Comparison of ENCODE assay signal across 1 cellular context in the genomic region with DNA sequence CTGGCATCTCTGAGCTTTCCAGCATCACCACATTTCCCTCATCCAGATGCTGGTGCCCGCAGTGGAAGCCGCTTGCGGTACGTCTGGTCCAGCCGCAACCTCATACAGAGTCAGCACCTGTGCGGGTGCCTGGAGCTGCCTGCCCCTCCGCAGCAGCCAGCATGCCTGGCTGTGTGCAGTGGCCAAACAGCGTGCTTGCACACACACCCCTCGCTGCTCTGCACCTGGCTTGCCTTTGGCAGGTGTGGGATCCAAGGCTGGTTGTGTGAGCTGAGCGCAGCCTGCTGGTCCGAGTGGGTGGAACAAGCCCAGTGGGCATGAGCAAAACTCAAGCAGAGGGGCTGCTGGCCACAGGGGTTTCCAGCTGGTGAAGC.
TF ChIP-seq lines count a peak whose summit lies in the region.

No MANE protein-coding gene starts in this region.

TF ChIP-seq in HepG2, 621 proteins besides CTCF, POLR2A, EP300 and RAD21 (continued from another document and continues in another):
- TF ChIP-seq, protein P1, sequence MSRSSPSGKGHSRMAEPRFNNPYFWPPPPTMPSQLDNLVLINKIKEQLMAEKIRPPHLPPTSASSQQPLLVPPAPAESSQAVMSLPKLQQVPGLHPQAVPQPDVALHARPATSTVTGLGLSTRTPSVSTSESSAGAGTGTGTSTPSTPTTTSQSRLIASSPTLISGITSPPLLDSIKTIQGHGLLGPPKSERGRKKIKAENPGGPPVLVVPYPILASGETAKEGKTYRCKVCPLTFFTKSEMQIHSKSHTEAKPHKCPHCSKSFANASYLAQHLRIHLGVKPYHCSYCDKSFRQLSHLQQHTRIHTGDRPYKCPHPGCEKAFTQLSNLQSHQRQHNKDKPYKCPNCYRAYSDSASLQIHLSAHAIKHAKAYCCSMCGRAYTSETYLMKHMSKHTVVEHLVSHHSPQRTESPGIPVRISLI (CRISPR knock-in tag; IDR thresholded peaks at IDR 0.05; ENCODE audit: borderline replicate concordance) = no peak; the same call in 1 of the 2 replicates
- TF ChIP-seq, protein P2, sequence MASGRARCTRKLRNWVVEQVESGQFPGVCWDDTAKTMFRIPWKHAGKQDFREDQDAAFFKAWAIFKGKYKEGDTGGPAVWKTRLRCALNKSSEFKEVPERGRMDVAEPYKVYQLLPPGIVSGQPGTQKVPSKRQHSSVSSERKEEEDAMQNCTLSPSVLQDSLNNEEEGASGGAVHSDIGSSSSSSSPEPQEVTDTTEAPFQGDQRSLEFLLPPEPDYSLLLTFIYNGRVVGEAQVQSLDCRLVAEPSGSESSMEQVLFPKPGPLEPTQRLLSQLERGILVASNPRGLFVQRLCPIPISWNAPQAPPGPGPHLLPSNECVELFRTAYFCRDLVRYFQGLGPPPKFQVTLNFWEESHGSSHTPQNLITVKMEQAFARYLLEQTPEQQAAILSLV (CRISPR knock-in tag; IDR thresholded peaks at IDR 0.05; ENCODE audit: borderline replicate concordance) = no peak
- TF ChIP-seq GTF3A (CRISPR knock-in tag; conservative IDR thresholded peaks at IDR 0.05) = no peak; the same call in 1 of the 2 replicates
- TF ChIP-seq ZNF577 (CRISPR knock-in tag; IDR thresholded peaks at IDR 0.05; ENCODE audit: borderline replicate concordance, low read depth) = no peak
- no peak; the same call in 1 of the 2 replicates for TF ChIP-seq HIVEP1 (CRISPR knock-in tag; IDR thresholded peaks at IDR 0.05)
- TF ChIP-seq BORCS8-MEF2B (CRISPR knock-in tag; IDR thresholded peaks at IDR 0.05) = peak; percentile 59; the same call in 1 of the 2 replicates
- TF ChIP-seq KDM2A (CRISPR knock-in tag; IDR thresholded peaks at IDR 0.05; ENCODE audit: borderline replicate concordance, low read depth) = peak; percentile 39
- no peak for TF ChIP-seq HNRNPUL1 (IDR thresholded peaks at IDR 0.05; ENCODE audit: low read depth, low read length)
- TF ChIP-seq ZNF383 (CRISPR knock-in tag; IDR thresholded peaks at IDR 0.05; ENCODE audit: borderline replicate concordance) = no peak
- TF ChIP-seq PITX1 (CRISPR knock-in tag; IDR thresholded peaks at IDR 0.05) = peak; percentile 34; the same call in 1 of the 2 replicates
- peak; percentile 48; the same call in 1 of the 2 replicates for TF ChIP-seq ZNF776 (CRISPR knock-in tag; IDR thresholded peaks at IDR 0.05)
- TF ChIP-seq ZBTB7B (CRISPR knock-in tag; IDR thresholded peaks at IDR 0.05) = peak; percentile 71; the same call in 1 of the 2 replicates
- no peak for TF ChIP-seq WIZ (CRISPR knock-in tag; IDR thresholded peaks at IDR 0.05)
- TF ChIP-seq TARDBP (CRISPR knock-in tag; IDR thresholded peaks at IDR 0.05) = peak; percentile 21; the same call in 1 of the 2 replicates
- TF ChIP-seq ZNF891 (CRISPR knock-in tag; IDR thresholded peaks at IDR 0.05) = no peak
- no peak for TF ChIP-seq KDM6A (CRISPR knock-in tag; IDR thresholded peaks at IDR 0.05; ENCODE audit: low read depth)
- 0 out of 2 replicates have a peak, but pooled peaks have one; percentile 37 for TF ChIP-seq ZNF572 (CRISPR knock-in tag; IDR thresholded peaks at IDR 0.05)
- 0 out of 2 replicates have a peak, but pooled peaks have one; percentile 50 for TF ChIP-seq ZNF672 (CRISPR knock-in tag; IDR thresholded peaks at IDR 0.05)
- peak; percentile 70; the same call in 1 of the 2 replicates for TF ChIP-seq KDM3A (CRISPR knock-in tag; IDR thresholded peaks at IDR 0.05; ENCODE audit: low read depth)
- TF ChIP-seq U2AF1 (optimal IDR thresholded peaks at IDR 0.05; ENCODE audit: low read depth, low read length) = no peak
- no peak for TF ChIP-seq THYN1 (CRISPR knock-in tag; IDR thresholded peaks at IDR 0.05; ENCODE audit: borderline replicate concordance, low read depth)
- no peak for TF ChIP-seq ZNF800 (CRISPR knock-in tag; IDR thresholded peaks at IDR 0.05)
- no peak for TF ChIP-seq BCL3 (CRISPR knock-in tag; IDR thresholded peaks at IDR 0.05)
- TF ChIP-seq, protein P3, sequence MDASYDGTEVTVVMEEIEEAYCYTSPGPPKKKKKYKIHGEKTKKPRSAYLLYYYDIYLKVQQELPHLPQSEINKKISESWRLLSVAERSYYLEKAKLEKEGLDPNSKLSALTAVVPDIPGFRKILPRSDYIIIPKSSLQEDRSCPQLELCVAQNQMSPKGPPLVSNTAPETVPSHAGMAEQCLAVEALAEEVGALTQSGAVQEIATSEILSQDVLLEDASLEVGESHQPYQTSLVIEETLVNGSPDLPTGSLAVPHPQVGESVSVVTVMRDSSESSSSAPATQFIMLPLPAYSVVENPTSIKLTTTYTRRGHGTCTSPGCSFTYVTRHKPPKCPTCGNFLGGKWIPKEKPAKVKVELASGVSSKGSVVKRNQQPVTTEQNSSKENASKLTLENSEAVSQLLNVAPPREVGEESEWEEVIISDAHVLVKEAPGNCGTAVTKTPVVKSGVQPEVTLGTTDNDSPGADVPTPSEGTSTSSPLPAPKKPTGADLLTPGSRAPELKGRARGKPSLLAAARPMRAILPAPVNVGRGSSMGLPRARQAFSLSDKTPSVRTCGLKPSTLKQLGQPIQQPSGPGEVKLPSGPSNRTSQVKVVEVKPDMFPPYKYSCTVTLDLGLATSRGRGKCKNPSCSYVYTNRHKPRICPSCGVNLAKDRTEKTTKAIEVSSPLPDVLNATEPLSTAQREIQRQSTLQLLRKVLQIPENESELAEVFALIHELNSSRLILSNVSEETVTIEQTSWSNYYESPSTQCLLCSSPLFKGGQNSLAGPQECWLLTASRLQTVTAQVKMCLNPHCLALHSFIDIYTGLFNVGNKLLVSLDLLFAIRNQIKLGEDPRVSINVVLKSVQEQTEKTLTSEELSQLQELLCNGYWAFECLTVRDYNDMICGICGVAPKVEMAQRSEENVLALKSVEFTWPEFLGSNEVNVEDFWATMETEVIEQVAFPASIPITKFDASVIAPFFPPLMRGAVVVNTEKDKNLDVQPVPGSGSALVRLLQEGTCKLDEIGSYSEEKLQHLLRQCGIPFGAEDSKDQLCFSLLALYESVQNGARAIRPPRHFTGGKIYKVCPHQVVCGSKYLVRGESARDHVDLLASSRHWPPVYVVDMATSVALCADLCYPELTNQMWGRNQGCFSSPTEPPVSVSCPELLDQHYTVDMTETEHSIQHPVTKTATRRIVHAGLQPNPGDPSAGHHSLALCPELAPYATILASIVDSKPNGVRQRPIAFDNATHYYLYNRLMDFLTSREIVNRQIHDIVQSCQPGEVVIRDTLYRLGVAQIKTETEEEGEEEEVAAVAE (CRISPR knock-in tag; IDR thresholded peaks at IDR 0.05; ENCODE audit: borderline replicate concordance) = no peak
- TF ChIP-seq ZFP37 (CRISPR knock-in tag; IDR thresholded peaks at IDR 0.05; ENCODE audit: borderline replicate concordance) = no peak
- TF ChIP-seq ZNF256 (CRISPR knock-in tag; conservative IDR thresholded peaks at IDR 0.05) = no peak
- TF ChIP-seq ZNF382 (CRISPR knock-in tag; IDR thresholded peaks at IDR 0.05; ENCODE audit: borderline replicate concordance) = no peak
- peak; percentile 62 for TF ChIP-seq SP4 (CRISPR knock-in tag; IDR thresholded peaks at IDR 0.05)
- no peak for TF ChIP-seq MEIS2 (CRISPR knock-in tag; IDR thresholded peaks at IDR 0.05)
- TF ChIP-seq RBAK (CRISPR knock-in tag; IDR thresholded peaks at IDR 0.05) = 0 out of 2 replicates have a peak, but pooled peaks have one; percentile 17
- no peak for TF ChIP-seq ZNF83 (CRISPR knock-in tag; IDR thresholded peaks at IDR 0.05; ENCODE audit: borderline replicate concordance)
- TF ChIP-seq ZBTB38 (CRISPR knock-in tag; IDR thresholded peaks at IDR 0.05) = peak; percentile 48; the same call in 1 of the 2 replicates
- no peak for TF ChIP-seq SIN3B (IDR thresholded peaks at IDR 0.05; ENCODE audit: low read length)
- TF ChIP-seq FOXC1 (CRISPR knock-in tag; IDR thresholded peaks at IDR 0.05; ENCODE audit: borderline replicate concordance) = peak; percentile 66; the same call in 1 of the 2 replicates
- peak; percentile 29; the same call in 1 of the 2 replicates for TF ChIP-seq BHLHE40 (IDR thresholded peaks at IDR 0.05; ENCODE audit: low read length)
- no peak for TF ChIP-seq SCMH1 (CRISPR knock-in tag; IDR thresholded peaks at IDR 0.05; ENCODE audit: borderline replicate concordance)
- TF ChIP-seq SMC3 (IDR thresholded peaks at IDR 0.05; ENCODE audit: low read length) = peak; percentile 75
- peak; percentile 36 for TF ChIP-seq XRCC5 (optimal IDR thresholded peaks at IDR 0.05; ENCODE audit: low read length)
- no peak for TF ChIP-seq PHF20 (CRISPR knock-in tag; IDR thresholded peaks at IDR 0.05)
- TF ChIP-seq MAZ (IDR thresholded peaks at IDR 0.05; ENCODE audit: borderline replicate concordance, low read depth, low read length) = no peak
- no peak for TF ChIP-seq MAZ (CRISPR knock-in tag; IDR thresholded peaks at IDR 0.05; ENCODE audit: low read depth)
- peak; percentile 82; the same call in 1 of the 2 replicates for TF ChIP-seq ZBTB39 (CRISPR knock-in tag; IDR thresholded peaks at IDR 0.05)
- TF ChIP-seq ZNF253 (CRISPR knock-in tag; IDR thresholded peaks at IDR 0.05; ENCODE audit: borderline replicate concordance) = no peak
- no peak for TF ChIP-seq ZNF549 (CRISPR knock-in tag; IDR thresholded peaks at IDR 0.05)
- peak; percentile 49; the same call in 1 of the 2 replicates for TF ChIP-seq ZNF225 (CRISPR knock-in tag; IDR thresholded peaks at IDR 0.05)
- TF ChIP-seq KMT2B (CRISPR knock-in tag; IDR thresholded peaks at IDR 0.05) = peak; percentile 45; the same call in 1 of the 2 replicates
- peak; percentile 96 for TF ChIP-seq ZNF292 (CRISPR knock-in tag; IDR thresholded peaks at IDR 0.05; ENCODE audit: borderline replicate concordance, low read depth)
- TF ChIP-seq ZNF746 (CRISPR knock-in tag; IDR thresholded peaks at IDR 0.05) = no peak
- TF ChIP-seq ZNF180 (CRISPR knock-in tag; IDR thresholded peaks at IDR 0.05; ENCODE audit: borderline replicate concordance, low read depth) = no peak
- TF ChIP-seq, protein P4, sequence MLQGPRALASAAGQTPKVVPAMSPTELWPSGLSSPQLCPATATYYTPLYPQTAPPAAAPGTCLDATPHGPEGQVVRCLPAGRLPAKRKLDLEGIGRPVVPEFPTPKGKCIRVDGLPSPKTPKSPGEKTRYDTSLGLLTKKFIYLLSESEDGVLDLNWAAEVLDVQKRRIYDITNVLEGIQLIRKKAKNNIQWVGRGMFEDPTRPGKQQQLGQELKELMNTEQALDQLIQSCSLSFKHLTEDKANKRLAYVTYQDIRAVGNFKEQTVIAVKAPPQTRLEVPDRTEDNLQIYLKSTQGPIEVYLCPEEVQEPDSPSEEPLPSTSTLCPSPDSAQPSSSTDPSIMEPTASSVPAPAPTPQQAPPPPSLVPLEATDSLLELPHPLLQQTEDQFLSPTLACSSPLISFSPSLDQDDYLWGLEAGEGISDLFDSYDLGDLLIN (CRISPR knock-in tag; IDR thresholded peaks at IDR 0.05; ENCODE audit: borderline replicate concordance) = no peak
- TF ChIP-seq MXI1 (IDR thresholded peaks at IDR 0.05; ENCODE audit: borderline replicate concordance, low read depth, low read length) = peak; percentile 60; the same call in 1 of the 3 replicates
- no peak for TF ChIP-seq ZNF101 (CRISPR knock-in tag; IDR thresholded peaks at IDR 0.05; ENCODE audit: borderline replicate concordance, low read depth)
- peak; percentile 37; the same call in 1 of the 2 replicates for TF ChIP-seq RXRA (CRISPR knock-in tag; IDR thresholded peaks at IDR 0.05)
- TF ChIP-seq TSC22D2 (CRISPR knock-in tag; IDR thresholded peaks at IDR 0.05; ENCODE audit: borderline replicate concordance) = 0 out of 2 replicates have a peak, but pooled peaks have one; percentile 45
- peak; percentile 55; the same call in 1 of the 2 replicates for TF ChIP-seq NRL (CRISPR knock-in tag; IDR thresholded peaks at IDR 0.05; ENCODE audit: borderline replicate concordance)
- TF ChIP-seq KDM5B (CRISPR knock-in tag; IDR thresholded peaks at IDR 0.05; ENCODE audit: borderline replicate concordance) = peak; percentile 39; the same call in 1 of the 2 replicates
- 0 out of 2 replicates have a peak, but pooled peaks have one; percentile 56 for TF ChIP-seq ZIK1 (CRISPR knock-in tag; IDR thresholded peaks at IDR 0.05; ENCODE audit: borderline replicate concordance, low read depth)
- TF ChIP-seq ZNF709 (CRISPR knock-in tag; IDR thresholded peaks at IDR 0.05) = no peak
- TF ChIP-seq ZNF589 (CRISPR knock-in tag; conservative IDR thresholded peaks at IDR 0.05) = 0 out of 2 replicates have a peak, but pooled peaks have one; percentile 70
- TF ChIP-seq SAFB2 (CRISPR knock-in tag; IDR thresholded peaks at IDR 0.05; ENCODE audit: borderline replicate concordance, low read depth) = no peak
- no peak for TF ChIP-seq ZNF816 (CRISPR knock-in tag; IDR thresholded peaks at IDR 0.05; ENCODE audit: borderline replicate concordance)
- TF ChIP-seq KAT8 (CRISPR knock-in tag; IDR thresholded peaks at IDR 0.05) = no peak
